Comparison of ENCODE assay signal across 1 cellular context in genomic region chr17:76405967-76406647, GRCh38.
TF ChIP-seq lines count a peak whose summit lies in the region.

No MANE protein-coding gene starts in this region.

TF ChIP-seq in HepG2, 621 proteins besides CTCF, POLR2A, EP300 and RAD21:
- TF ChIP-seq ZUFSP (CRISPR knock-in tag; IDR thresholded peaks at IDR 0.05; ENCODE audit: borderline replicate concordance) = no peak
- TF ChIP-seq SIX1 (CRISPR knock-in tag; IDR thresholded peaks at IDR 0.05; ENCODE audit: borderline replicate concordance) = no peak
- no peak for TF ChIP-seq ZNF292 (CRISPR knock-in tag; IDR thresholded peaks at IDR 0.05; ENCODE audit: borderline replicate concordance, low read depth)
- TF ChIP-seq PBX3 (CRISPR knock-in tag; IDR thresholded peaks at IDR 0.05; ENCODE audit: borderline replicate concordance) = no peak
- no peak for TF ChIP-seq RORA (CRISPR knock-in tag; IDR thresholded peaks at IDR 0.05)
- no peak for TF ChIP-seq HNF1B (CRISPR knock-in tag; IDR thresholded peaks at IDR 0.05)
TF ChIP-seq in HepG2: peak in this region for 0.
